8 cellular contexts compared by ENCODE assay signal in genomic region chr11:45665933-45666647, GRCh38. TPM values are rescaled to one million over a fixed set of nuclear protein-coding genes. Genes with fewer than 3 reads are reported as not detected.
A peak's percentile ranks its signal among the peaks of the same experiment; 100 is the strongest.
DNase-seq lines count a peak whose midpoint lies in the region; ATAC-seq and TF ChIP-seq lines count a peak whose summit lies in the region.

No MANE protein-coding gene starts in this region.

- no peak for TF ChIP-seq POLR2A in upper lobe of left lung (IDR thresholded peaks at IDR 0.05)

- intact Hi-C loops in activated naive CD4-positive, alpha-beta T cell treated with anti-CD3 and anti-CD28 coated beads for 36 hours (cut with micrococcal nuclease), result no loop called here

- peak overlapping the region; percentile 33 for H3K4me3 ChIP-seq in choroid plexus epithelial cell (ENCODE audit: low read depth, low read length)
- H3K4me3 ChIP-seq in upper lobe of left lung, result peak overlapping the region; percentile 14 to 83 (median 63)

- CTCF ChIA-PET in activated naive CD4-positive, alpha-beta T cell treated with anti-CD3 and anti-CD28 coated beads for 36 hours (lab: Charles Lee), result no interaction called here

- H3K27me3 ChIP-seq in upper lobe of left lung, result peaks cover 0 to 30% (median 19%) of the 10 kb centered on the region in 4 donors

- no peaks in the 10 kb centered on the region for H3K36me3 ChIP-seq in upper lobe of left lung

- H3K4me3 Mint-ChIP-seq in activated naive CD4-positive, alpha-beta T cell treated with anti-CD3 and anti-CD28 coated beads for 36 hours, result peak overlapping the region; percentile 60
- H3K4me3 Mint-ChIP-seq in naive B cell, result peak overlapping the region; percentile 32 to 89 (median 74)

- peaks cover 43% of the 10 kb centered on the region for H3K27me3 Mint-ChIP-seq in activated naive CD4-positive, alpha-beta T cell treated with anti-CD3 and anti-CD28 coated beads for 36 hours (ENCODE audit: low read depth)
- H3K27me3 Mint-ChIP-seq in naive B cell, result peaks cover 43 to 84% (median 70%) of the 10 kb centered on the region in 3 donors

- H3K4me1 Mint-ChIP-seq in activated naive CD4-positive, alpha-beta T cell treated with anti-CD3 and anti-CD28 coated beads for 36 hours (ENCODE audit: low read depth), result peaks cover 5% of the 10 kb centered on the region
- peaks cover 4 to 12% (median 5%) of the 10 kb centered on the region in 3 donors for H3K4me1 Mint-ChIP-seq in naive B cell

- peaks cover 17 to 32% (median 29%) of the 10 kb centered on the region in 4 donors for H3K4me1 ChIP-seq in upper lobe of left lung

- TF ChIP-seq CTCF in choroid plexus epithelial cell (conservative IDR thresholded peaks at IDR 0.05; ENCODE audit: low read depth, low read length) (no peak), upper lobe of left lung (IDR thresholded peaks at IDR 0.05) (no peak)

- H3K9me3 ChIP-seq in upper lobe of left lung, result no peaks in the 10 kb centered on the region

- peak overlapping the region in 2 of 4 donors; percentile 21 to 81 for H3K27ac ChIP-seq in upper lobe of left lung

- ATAC-seq in naive B cell (ENCODE audit: low read depth in 2 of 2) (no peak), upper lobe of left lung (ENCODE audit: low FRiP score in 2 of 2) (peak in 1 of 2 donors; percentile 38)

- no peak for TF ChIP-seq EP300 in upper lobe of left lung (IDR thresholded peaks at IDR 0.05)

- no peak for DNase-seq in activated naive CD4-positive, alpha-beta T cell treated with anti-CD3 and anti-CD28 coated beads for 36 hours
- no peak for DNase-seq in activated naive CD4-positive, alpha-beta T cell (lab: John Stamatoyannopoulos, UW)
- DNase-seq in choroid plexus epithelial cell (ENCODE audit: low read depth), result no peak
- no peak for DNase-seq in naive B cell
- no peak for DNase-seq in upper lobe of left lung
- no peak for DNase-seq in NCI-H1105 (lab: John Stamatoyannopoulos, UW)
- no peak for DNase-seq in iPS-NIHi7 (ENCODE audit: extremely low spot score)
- DNase-seq in NOMO-1 treated with DMSO at 0.1 percent for 48 hours (lab: John Stamatoyannopoulos, UW; ENCODE audit: unreplicated experiment), result no peak

- H3K9me3 Mint-ChIP-seq in activated naive CD4-positive, alpha-beta T cell treated with anti-CD3 and anti-CD28 coated beads for 36 hours, result no peaks in the 10 kb centered on the region
- no peaks in the 10 kb centered on the region for H3K9me3 Mint-ChIP-seq in naive B cell

- no peaks in the 10 kb centered on the region for H3K36me3 Mint-ChIP-seq in activated naive CD4-positive, alpha-beta T cell treated with anti-CD3 and anti-CD28 coated beads for 36 hours (ENCODE audit: low read depth)
- peaks cover 0 to 7% of the 10 kb centered on the region in 2 donors for H3K36me3 Mint-ChIP-seq in naive B cell

- no peak overlapping the region for H3K27ac Mint-ChIP-seq in activated naive CD4-positive, alpha-beta T cell treated with anti-CD3 and anti-CD28 coated beads for 36 hours
- H3K27ac Mint-ChIP-seq in naive B cell, result peak overlapping the region in 1 of 6 donors; percentile 16

- WGBS in upper lobe of left lung, 2 donors, result 34 to 40% methylated on average over 8 to 10 of the region's 10 CpGs

RNA-seq across cellular contexts. Expression of gene CHST1, which starts 0.7 kb away (rescaled TPM):
- total RNA-seq in activated naive CD4-positive, alpha-beta T cell treated with anti-CD3 and anti-CD28 coated beads for 36 hours, result not detected
- polyA plus RNA-seq in naive B cell (ENCODE audit: low read depth in 6 of 6), result not detected
- 1 to 10 TPM; 1.6 to 7.4 (median 2.6) TPM for total RNA-seq in upper lobe of left lung
